In genomic region chr17:63988741-63989621, GRCh38 we compare ENCODE assay signal across 19 cellular contexts. TPM values are rescaled to one million over a fixed set of nuclear protein-coding genes. Genes with fewer than 3 reads are reported as not detected.
DNase-seq lines count a peak whose midpoint lies in the region; ATAC-seq and TF ChIP-seq lines count a peak whose summit lies in the region.
"Had no signal": no experiment of that assay in that cellular context is flagged by ENCODE, and none has a peak within 500 bp of the region (broad histone marks: within the 10 kb centered on the region; RNA-seq: fewer than 3 reads in every experiment).

No MANE protein-coding gene starts in this region.

- H4K20me1 ChIP-seq in osteoblast (ENCODE audit: insufficient read depth, low read length), result no peaks in the 10 kb centered on the region

- H3K36me3 ChIP-seq in NT2/D1 (ENCODE audit: insufficient read depth, insufficient read length, low read length) (no peaks in the 10 kb centered on the region), osteoblast (ENCODE audit: insufficient read depth, low read length) (no peaks in the 10 kb centered on the region)
- H3K36me3 ChIP-seq: esophagus muscularis mucosa, SJSA1 had no signal

- no peak overlapping the region for H3K4me2 ChIP-seq in osteoblast (ENCODE audit: insufficient read depth, low read length)

- no peak for ATAC-seq in GM21529 (IDR thresholded peaks at IDR 0.05; ENCODE audit: unreplicated experiment)
- ATAC-seq: GM12878 had no signal

- no peaks in the 10 kb centered on the region for H3K79me2 ChIP-seq in osteoblast (ENCODE audit: insufficient read depth, low read length)
- H3K79me2 ChIP-seq: parathyroid adenoma had no signal

- H3K9ac ChIP-seq in NT2/D1 (ENCODE audit: insufficient read length, low read depth), result peak overlapping the region; percentile 79
- H3K9ac ChIP-seq: parathyroid adenoma had no signal

- H3K9me3 ChIP-seq in NT2/D1 (ENCODE audit: insufficient read depth, low read length) (no peaks in the 10 kb centered on the region), osteoblast (ENCODE audit: low read depth, low read length) (no peaks in the 10 kb centered on the region)
- H3K9me3 ChIP-seq: esophagus muscularis mucosa, SJSA1 had no signal

- H3K4me3 ChIP-seq in NT2/D1 (ENCODE audit: insufficient read length, low read depth) (peak overlapping the region; percentile 30), osteoblast (ENCODE audit: insufficient read depth, low read length) (no peak overlapping the region)
- H3K4me3 ChIP-seq: esophagus muscularis mucosa, GM12878, SJSA1 had no signal

- H3K27ac ChIP-seq in osteoblast (ENCODE audit: low read depth, low read length), result no peak overlapping the region
- H3K27ac ChIP-seq: esophagus muscularis mucosa, parathyroid adenoma, SJSA1 had no signal

- no peak overlapping the region for H2AFZ ChIP-seq in osteoblast (ENCODE audit: low read length)
- H2AFZ ChIP-seq: parathyroid adenoma had no signal

- H3K27me3 ChIP-seq in NT2/D1 (ENCODE audit: insufficient read depth, insufficient read length) (peaks cover 31% of the 10 kb centered on the region), osteoblast (ENCODE audit: insufficient read depth, low read length) (peaks cover 37% of the 10 kb centered on the region)

- H3K4me1 ChIP-seq in NT2/D1 (ENCODE audit: insufficient read depth, insufficient read length) (peaks cover 37% of the 10 kb centered on the region), osteoblast (ENCODE audit: insufficient read depth, low read length) (peaks cover 12% of the 10 kb centered on the region)

- DNase-seq in AG20443 (ENCODE audit: low spot score), result peak; percentile 36
- no peak for DNase-seq in NT2/D1 (ENCODE audit: low read depth, low spot score)
- peak; percentile 44 for DNase-seq in hepatic stellate cell (ENCODE audit: low spot score)
- DNase-seq in osteoblast (ENCODE audit: insufficient read length, low spot score, missing footprints), result peak; percentile 75
- DNase-seq in T-helper 2 cell, result no peak
- DNase-seq in mesenteric fat pad (ENCODE audit: low spot score), result no peak
- no peak for DNase-seq in NCI-H1105 treated with DMSO at 0.1 percent for 48 hours (lab: John Stamatoyannopoulos, UW)
- DNase-seq: activated naive CD4-positive, alpha-beta T cell; hippocampal formation; NCI-H187 treated with DMSO at 0.1 percent for 48 hours; NK-92 treated with Interleukin-12 subunit alpha and Interleukin-12 subunit beta, amount 100 ng/mL, for 24 hours; stimulated activated CD4-positive, alpha-beta T cell treated with anti-CD3 and anti-CD28 coated beads, Interleukin-2, amount 100 ng/mL, for 24 hours had no signal

- TF ChIP-seq CTCF in osteoblast (IDR thresholded peaks at IDR 0.05; ENCODE audit: extremely low read depth, low read depth, low read length), result no peak

RNA-seq across cellular contexts. Expression of gene PRR29, which starts 9.2 kb away (rescaled TPM):
- total RNA-seq in osteoblast, result 0.36 and 0.88 TPM in 2 replicates
- total RNA-seq in mesenteric fat pad, result 0.90 TPM
- total RNA-seq: LHCN-M2 had no signal

RNA-seq across cellular contexts. Expression of gene SCN4A, which starts 16.3 kb away (rescaled TPM):
- under 0.01 TPM in 1 of 2 replicates, not detected in the other for total RNA-seq in osteoblast
- 27.1 TPM for total RNA-seq in mesenteric fat pad
- total RNA-seq: lung microvascular endothelial cell, SJSA1 had no signal

RNA-seq across cellular contexts. Expression of gene ICAM2, which starts 31.5 kb away (rescaled TPM):
- total RNA-seq in osteoblast (6.5 and 8.5 TPM in 2 replicates), mesenteric fat pad (75.2 TPM)

RNA-seq across cellular contexts. Expression of gene CD79B, which starts 56.9 kb away (rescaled TPM):
- total RNA-seq in osteoblast (0.36 and 0.59 TPM in 2 replicates), mesenteric fat pad (4.3 TPM)
- total RNA-seq: LHCN-M2, lung microvascular endothelial cell, SJSA1 had no signal

Comparison
In these comparisons a context has a peak if more than half of its experiments do, and no peak if none do; other contexts are left out.
1. DNase-seq: peak in AG20443 (single experiment), hepatic stellate cell (single experiment) and osteoblast (single experiment); none in NT2/D1 (single experiment), T-helper 2 cell (0 of 5), mesenteric fat pad (single experiment) and NCI-H1105 treated with DMSO at 0.1 percent for 48 hours (single experiment).
2. RNA of gene SCN4A, which starts 16.3 kb away (total RNA-seq): 27.1 TPM in mesenteric fat pad (single experiment); under 0.01 TPM in osteoblast; every median in the first group is over 10 times any median in the second.